In the genomic region with DNA sequence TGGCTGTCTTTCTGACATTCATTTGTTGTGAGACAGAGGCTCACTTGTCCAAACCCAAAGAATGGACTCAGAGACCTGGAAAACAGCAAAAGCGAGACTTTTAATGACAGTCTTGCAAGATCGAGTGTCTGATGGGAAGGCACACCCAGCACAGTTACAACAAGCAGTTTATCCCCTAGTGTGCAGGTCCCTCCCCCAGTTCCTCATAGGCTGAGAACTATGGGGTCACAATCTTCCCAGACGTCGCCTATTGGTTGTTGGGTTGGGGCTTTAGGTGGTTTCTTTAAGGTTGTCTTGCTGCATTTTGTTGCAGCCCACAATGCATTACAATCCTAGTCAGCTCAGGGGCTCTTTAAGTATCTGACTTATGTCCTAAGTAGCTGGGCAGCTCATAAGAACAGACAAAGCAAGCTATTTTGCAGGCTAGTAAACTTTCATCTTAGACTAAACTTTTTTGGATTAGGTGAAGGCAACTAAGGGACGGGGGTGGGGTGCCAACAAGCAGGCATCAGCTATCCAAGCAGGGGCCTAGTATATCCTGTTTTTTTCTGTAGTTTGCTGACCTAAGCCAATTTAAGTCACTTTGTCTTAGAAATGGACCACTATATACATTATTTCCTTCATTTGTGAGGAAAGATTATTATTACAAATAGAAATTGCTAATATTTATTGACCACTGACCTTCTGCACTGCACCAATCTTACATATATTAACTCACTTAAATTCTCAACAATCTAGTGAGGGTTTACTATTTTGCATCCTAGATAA, we compare ENCODE assay signal across 18 cellular contexts.
"Had no signal": no experiment of that assay in that cellular context is flagged by ENCODE, and none has a peak within 500 bp of the region (broad histone marks: within the 10 kb centered on the region; RNA-seq: fewer than 3 reads in every experiment).

No MANE protein-coding gene starts in this region.

- H3K9me3 ChIP-seq: ovary, right atrium auricular region, suprapubic skin, thyroid gland, upper lobe of right lung had no signal

- H3K36me3 Mint-ChIP-seq: naive thymus-derived CD4-positive, alpha-beta T cell; stimulated activated effector memory CD8-positive, alpha-beta T cell treated with anti-CD3 and anti-CD28 coated beads, Interleukin-12 subunit alpha, Interleukin-12 subunit beta, amount 100 ng/mL, for 72 hours had no signal

- H3K27me3 ChIP-seq: hepatocyte, ovary, right atrium auricular region, suprapubic skin, thyroid gland, upper lobe of right lung had no signal

- H3K27ac ChIP-seq: dorsolateral prefrontal cortex, hepatocyte, ovary, right atrium auricular region, suprapubic skin, thyroid gland, upper lobe of right lung had no signal

- DNase-seq: cortex of kidney; dorsolateral prefrontal cortex; effector CD8-positive, alpha-beta T cell; head of caudate nucleus; kidney glomerular epithelial cell; mesendoderm; naive thymus-derived CD4-positive, alpha-beta T cell; nephron progenitor cell; ovary; small intestine; stimulated activated CD4-positive, alpha-beta T cell treated with anti-CD3 and anti-CD28 coated beads, Interleukin-2, amount 100 ng/mL, for 48 hours; stimulated activated naive CD8-positive, alpha-beta T cell treated with anti-CD3 and anti-CD28 coated beads, Interleukin-15, Interleukin-2, amounts not matched to agents 100 U/mL and 50 U/mL, for 24 hours; thyroid gland; upper lobe of right lung had no signal

- H3K9me3 Mint-ChIP-seq: nephron progenitor cell; stimulated activated effector memory CD8-positive, alpha-beta T cell treated with anti-CD3 and anti-CD28 coated beads, Interleukin-12 subunit alpha, Interleukin-12 subunit beta, amount 100 ng/mL, for 72 hours had no signal

- H2AFZ ChIP-seq: hepatocyte had no signal

- H3K4me1 Mint-ChIP-seq: nephron progenitor cell; stimulated activated effector memory CD8-positive, alpha-beta T cell treated with anti-CD3 and anti-CD28 coated beads, Interleukin-12 subunit alpha, Interleukin-12 subunit beta, amount 100 ng/mL, for 72 hours had no signal

- ATAC-seq: naive thymus-derived CD4-positive, alpha-beta T cell; stimulated activated effector memory CD8-positive, alpha-beta T cell treated with anti-CD3 and anti-CD28 coated beads, Interleukin-12 subunit alpha, Interleukin-12 subunit beta, amount 100 ng/mL, for 72 hours; stimulated activated naive CD8-positive, alpha-beta T cell treated with anti-CD3 and anti-CD28 coated beads, Interleukin-15, Interleukin-2, amounts not matched to agents 100 U/mL and 50 U/mL, for 24 hours; upper lobe of right lung had no signal

- H3K4me1 ChIP-seq: upper lobe of right lung had no signal

- H3K27ac Mint-ChIP-seq: naive thymus-derived CD4-positive, alpha-beta T cell; nephron progenitor cell; stimulated activated effector memory CD8-positive, alpha-beta T cell treated with anti-CD3 and anti-CD28 coated beads, Interleukin-12 subunit alpha, Interleukin-12 subunit beta, amount 100 ng/mL, for 72 hours had no signal

- H3K4me2 ChIP-seq: hepatocyte had no signal

- FAIRE-seq: small intestine had no signal

- H3K36me3 ChIP-seq: ovary, right atrium auricular region, suprapubic skin, thyroid gland, upper lobe of right lung had no signal

- H3K79me2 ChIP-seq: hepatocyte had no signal

- H3K4me3 ChIP-seq: dorsolateral prefrontal cortex, hepatocyte, ovary, right atrium auricular region, suprapubic skin, thyroid gland, upper lobe of right lung had no signal

- H3K4me3 Mint-ChIP-seq: naive thymus-derived CD4-positive, alpha-beta T cell; nephron progenitor cell; stimulated activated effector memory CD8-positive, alpha-beta T cell treated with anti-CD3 and anti-CD28 coated beads, Interleukin-12 subunit alpha, Interleukin-12 subunit beta, amount 100 ng/mL, for 72 hours had no signal
